ENCODE assay signal across 1 cellular context in the genomic region with DNA sequence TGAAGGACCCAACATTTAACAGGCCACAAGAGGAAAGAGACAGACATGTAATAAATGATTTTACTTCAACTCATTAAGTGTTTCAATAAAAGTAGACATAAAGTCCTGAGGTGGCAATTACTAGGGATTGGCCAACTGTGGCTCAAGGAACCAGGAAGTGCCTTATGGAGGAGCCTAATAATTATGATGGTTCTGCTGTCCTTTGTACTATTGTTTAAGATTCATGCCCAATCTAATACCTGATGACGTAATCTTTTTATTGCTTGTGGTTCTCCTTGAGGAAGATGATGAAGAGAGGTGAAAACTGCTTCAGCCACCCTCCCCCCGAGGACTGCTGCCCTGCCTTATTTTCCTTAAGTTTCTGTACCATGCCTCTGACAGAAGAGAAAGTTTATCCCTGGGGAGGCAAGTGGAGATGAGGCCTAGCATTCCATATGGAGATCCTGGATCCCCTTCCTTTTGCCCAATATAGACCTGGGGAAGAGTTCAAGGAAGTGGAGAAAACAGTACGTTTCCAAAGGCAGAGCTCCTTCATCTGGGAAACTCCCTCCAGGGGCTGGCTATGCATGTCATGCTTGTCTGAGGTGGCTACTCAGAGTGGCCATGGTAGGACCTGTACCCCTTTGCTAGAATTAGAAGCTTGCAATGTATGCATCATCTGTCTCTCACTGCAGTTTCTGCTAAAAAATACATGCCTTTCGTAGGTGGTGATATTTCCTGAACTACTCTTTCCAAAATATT.
TF ChIP-seq lines count a peak whose summit lies in the region.

No MANE protein-coding gene starts in this region.

TF ChIP-seq in HCT116, 20 proteins besides CTCF, POLR2A, EP300 and RAD21 (continued from another document):
- TF ChIP-seq SRF (IDR thresholded peaks at IDR 0.05; ENCODE audit: low read depth) (no peak), CEBPB (IDR thresholded peaks at IDR 0.05; ENCODE audit: low read depth) (no peak), ZFX (IDR thresholded peaks at IDR 0.05) (no peak), ZNF274 (IDR thresholded peaks at IDR 0.05; ENCODE audit: low read depth, low read length) (no peak), SIN3A (IDR thresholded peaks at IDR 0.05; ENCODE audit: low read depth) (no peak), EGR1 (IDR thresholded peaks at IDR 0.05; ENCODE audit: low read depth) (no peak), FOSL1 (IDR thresholded peaks at IDR 0.05; ENCODE audit: low read depth) (no peak), EZH2 (IDR thresholded peaks at IDR 0.05) (no peak), ELF1 (IDR thresholded peaks at IDR 0.05; ENCODE audit: borderline replicate concordance, low read depth) (no peak), CBX3 (IDR thresholded peaks at IDR 0.05; ENCODE audit: low read depth) (no peak), TCF7L2 (IDR thresholded peaks at IDR 0.05; ENCODE audit: borderline replicate concordance, extremely low read depth, insufficient read depth, insufficient read length) (no peak), ZBTB33 (IDR thresholded peaks at IDR 0.05; ENCODE audit: extremely low read depth, insufficient replicate concordance, low read length) (no peak), YY1 (IDR thresholded peaks at IDR 0.05; ENCODE audit: extremely low read depth, insufficient replicate concordance, low read depth, low read length) (no peak)
- TF ChIP-seq, protein P1, sequence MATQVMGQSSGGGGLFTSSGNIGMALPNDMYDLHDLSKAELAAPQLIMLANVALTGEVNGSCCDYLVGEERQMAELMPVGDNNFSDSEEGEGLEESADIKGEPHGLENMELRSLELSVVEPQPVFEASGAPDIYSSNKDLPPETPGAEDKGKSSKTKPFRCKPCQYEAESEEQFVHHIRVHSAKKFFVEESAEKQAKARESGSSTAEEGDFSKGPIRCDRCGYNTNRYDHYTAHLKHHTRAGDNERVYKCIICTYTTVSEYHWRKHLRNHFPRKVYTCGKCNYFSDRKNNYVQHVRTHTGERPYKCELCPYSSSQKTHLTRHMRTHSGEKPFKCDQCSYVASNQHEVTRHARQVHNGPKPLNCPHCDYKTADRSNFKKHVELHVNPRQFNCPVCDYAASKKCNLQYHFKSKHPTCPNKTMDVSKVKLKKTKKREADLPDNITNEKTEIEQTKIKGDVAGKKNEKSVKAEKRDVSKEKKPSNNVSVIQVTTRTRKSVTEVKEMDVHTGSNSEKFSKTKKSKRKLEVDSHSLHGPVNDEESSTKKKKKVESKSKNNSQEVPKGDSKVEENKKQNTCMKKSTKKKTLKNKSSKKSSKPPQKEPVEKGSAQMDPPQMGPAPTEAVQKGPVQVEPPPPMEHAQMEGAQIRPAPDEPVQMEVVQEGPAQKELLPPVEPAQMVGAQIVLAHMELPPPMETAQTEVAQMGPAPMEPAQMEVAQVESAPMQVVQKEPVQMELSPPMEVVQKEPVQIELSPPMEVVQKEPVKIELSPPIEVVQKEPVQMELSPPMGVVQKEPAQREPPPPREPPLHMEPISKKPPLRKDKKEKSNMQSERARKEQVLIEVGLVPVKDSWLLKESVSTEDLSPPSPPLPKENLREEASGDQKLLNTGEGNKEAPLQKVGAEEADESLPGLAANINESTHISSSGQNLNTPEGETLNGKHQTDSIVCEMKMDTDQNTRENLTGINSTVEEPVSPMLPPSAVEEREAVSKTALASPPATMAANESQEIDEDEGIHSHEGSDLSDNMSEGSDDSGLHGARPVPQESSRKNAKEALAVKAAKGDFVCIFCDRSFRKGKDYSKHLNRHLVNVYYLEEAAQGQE (IDR thresholded peaks at IDR 0.05; ENCODE audit: low read depth) = no peak
